ENCODE assay signal across 13 cellular contexts in genomic region chr14:67999290-67999689, GRCh38.
DNase-seq lines count a peak whose midpoint lies in the region; ATAC-seq and TF ChIP-seq lines count a peak whose summit lies in the region.
"Had no signal": no experiment of that assay in that cellular context is flagged by ENCODE, and none has a peak within 500 bp of the region (broad histone marks: within the 10 kb centered on the region; RNA-seq: fewer than 3 reads in every experiment).

No MANE protein-coding gene starts in this region.

- DNase-seq in H4 (ENCODE audit: low spot score) (peak; percentile 21), fibroblast of the aortic adventitia (ENCODE audit: low read depth) (peak; percentile 87), skeletal muscle cell (ENCODE audit: low read depth) (peak; percentile 28), DMS114 treated with DMSO at 0.1 percent for 48 hours (lab: John Stamatoyannopoulos, UW; ENCODE audit: unreplicated experiment) (no peak)
- DNase-seq in stimulated activated naive B cell treated with anti-CD40 and anti-IgM and Interleukin-4, amounts not matched to agents 10 μg/mL and 1 μg/mL and 100 μg/mL, for 72 hours: no peak
- DNase-seq in stimulated activated CD4-positive, alpha-beta T cell treated with anti-CD3 and anti-CD28 coated beads, Interleukin-2, amount 100 ng/mL, for 24 hours: no peak
- DNase-seq: midbrain; NCI-H1694 treated with DMSO at 0.1 percent for 48 hours; NCI-H69; stimulated activated naive CD8-positive, alpha-beta T cell treated with anti-CD3 and anti-CD28 coated beads, Interleukin-15, Interleukin-2, amounts not matched to agents 100 U/mL and 50 U/mL, for 24 hours had no signal

- H3K4me3 ChIP-seq in fibroblast of the aortic adventitia (ENCODE audit: low read depth, low read length) (no peak overlapping the region), skeletal muscle cell (ENCODE audit: low read depth, low read length) (no peak overlapping the region)
- H3K4me3 ChIP-seq: cardiac muscle cell had no signal

- no peaks in the 10 kb centered on the region for H3K27me3 Mint-ChIP-seq in stimulated activated naive B cell treated with anti-CD40 and anti-IgM and Interleukin-4, amounts not matched to agents 10 μg/mL and 1 μg/mL and 100 μg/mL, for 72 hours

- peaks cover 0 to 5% of the 10 kb centered on the region in 2 donors for H3K9me3 Mint-ChIP-seq in stimulated activated naive B cell treated with anti-CD40 and anti-IgM and Interleukin-4, amounts not matched to agents 10 μg/mL and 1 μg/mL and 100 μg/mL, for 72 hours

- peak; percentile 52 for ATAC-seq in SK-N-SH treated with all-trans-retinoic acid at 6 μM for 48 hours
- no peak for ATAC-seq in stimulated activated naive B cell treated with anti-CD40 and anti-IgM and Interleukin-4, amounts not matched to agents 10 μg/mL and 1 μg/mL and 100 μg/mL, for 72 hours (replicated peaks)
- no peak for ATAC-seq in HG03175 (IDR thresholded peaks at IDR 0.05; ENCODE audit: unreplicated experiment)
- ATAC-seq: stimulated activated naive CD8-positive, alpha-beta T cell treated with anti-CD3 and anti-CD28 coated beads, Interleukin-15, Interleukin-2, amounts not matched to agents 100 U/mL and 50 U/mL, for 24 hours had no signal

- peaks cover 5 to 18% of the 10 kb centered on the region in 2 donors for H3K4me1 Mint-ChIP-seq in stimulated activated naive B cell treated with anti-CD40 and anti-IgM and Interleukin-4, amounts not matched to agents 10 μg/mL and 1 μg/mL and 100 μg/mL, for 72 hours

- H3K27ac Mint-ChIP-seq in stimulated activated naive B cell treated with anti-CD40 and anti-IgM and Interleukin-4, amounts not matched to agents 10 μg/mL and 1 μg/mL and 100 μg/mL, for 72 hours: no peak overlapping the region

- H3K4me3 Mint-ChIP-seq in stimulated activated naive B cell treated with anti-CD40 and anti-IgM and Interleukin-4, amounts not matched to agents 10 μg/mL and 1 μg/mL and 100 μg/mL, for 72 hours: no peak overlapping the region

- no peak for TF ChIP-seq CTCF in fibroblast of the aortic adventitia (IDR thresholded peaks at IDR 0.05; ENCODE audit: insufficient read depth, low read length)

- H3K36me3 Mint-ChIP-seq in stimulated activated naive B cell treated with anti-CD40 and anti-IgM and Interleukin-4, amounts not matched to agents 10 μg/mL and 1 μg/mL and 100 μg/mL, for 72 hours: peaks cover 5% of the 10 kb centered on the region in 2 donors

TF ChIP-seq in SK-N-SH treated with all-trans-retinoic acid at 6 μM for 48 hours, 23 proteins besides CTCF, POLR2A, EP300 and RAD21:
- no peak for TF ChIP-seq CSRNP3 (CRISPR knock-in tag; IDR thresholded peaks at IDR 0.05)
- TF ChIP-seq BACH2 (CRISPR knock-in tag; IDR thresholded peaks at IDR 0.05; ENCODE audit: borderline replicate concordance): no peak
- no peak for TF ChIP-seq ARNTL (CRISPR knock-in tag; IDR thresholded peaks at IDR 0.05; ENCODE audit: borderline replicate concordance, low read depth)
- no peak for TF ChIP-seq PPARA (CRISPR knock-in tag; IDR thresholded peaks at IDR 0.05; ENCODE audit: borderline replicate concordance)
- TF ChIP-seq SNAI2 (CRISPR knock-in tag; IDR thresholded peaks at IDR 0.05): no peak
- TF ChIP-seq GLIS3 (CRISPR knock-in tag; IDR thresholded peaks at IDR 0.05): no peak
- TF ChIP-seq TOX (CRISPR knock-in tag; IDR thresholded peaks at IDR 0.05; ENCODE audit: borderline replicate concordance): no peak
- TF ChIP-seq, protein P1, sequence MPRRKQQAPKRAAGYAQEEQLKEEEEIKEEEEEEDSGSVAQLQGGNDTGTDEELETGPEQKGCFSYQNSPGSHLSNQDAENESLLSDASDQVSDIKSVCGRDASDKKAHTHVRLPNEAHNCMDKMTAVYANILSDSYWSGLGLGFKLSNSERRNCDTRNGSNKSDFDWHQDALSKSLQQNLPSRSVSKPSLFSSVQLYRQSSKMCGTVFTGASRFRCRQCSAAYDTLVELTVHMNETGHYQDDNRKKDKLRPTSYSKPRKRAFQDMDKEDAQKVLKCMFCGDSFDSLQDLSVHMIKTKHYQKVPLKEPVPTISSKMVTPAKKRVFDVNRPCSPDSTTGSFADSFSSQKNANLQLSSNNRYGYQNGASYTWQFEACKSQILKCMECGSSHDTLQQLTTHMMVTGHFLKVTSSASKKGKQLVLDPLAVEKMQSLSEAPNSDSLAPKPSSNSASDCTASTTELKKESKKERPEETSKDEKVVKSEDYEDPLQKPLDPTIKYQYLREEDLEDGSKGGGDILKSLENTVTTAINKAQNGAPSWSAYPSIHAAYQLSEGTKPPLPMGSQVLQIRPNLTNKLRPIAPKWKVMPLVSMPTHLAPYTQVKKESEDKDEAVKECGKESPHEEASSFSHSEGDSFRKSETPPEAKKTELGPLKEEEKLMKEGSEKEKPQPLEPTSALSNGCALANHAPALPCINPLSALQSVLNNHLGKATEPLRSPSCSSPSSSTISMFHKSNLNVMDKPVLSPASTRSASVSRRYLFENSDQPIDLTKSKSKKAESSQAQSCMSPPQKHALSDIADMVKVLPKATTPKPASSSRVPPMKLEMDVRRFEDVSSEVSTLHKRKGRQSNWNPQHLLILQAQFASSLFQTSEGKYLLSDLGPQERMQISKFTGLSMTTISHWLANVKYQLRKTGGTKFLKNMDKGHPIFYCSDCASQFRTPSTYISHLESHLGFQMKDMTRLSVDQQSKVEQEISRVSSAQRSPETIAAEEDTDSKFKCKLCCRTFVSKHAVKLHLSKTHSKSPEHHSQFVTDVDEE (CRISPR knock-in tag; IDR thresholded peaks at IDR 0.05): no peak
- TF ChIP-seq POU6F1 (CRISPR knock-in tag; IDR thresholded peaks at IDR 0.05; ENCODE audit: borderline replicate concordance, low read depth): no peak
- TF ChIP-seq ZNF565 (CRISPR knock-in tag; conservative IDR thresholded peaks at IDR 0.05; ENCODE audit: low read depth): no peak
- no peak for TF ChIP-seq ZNF8 (CRISPR knock-in tag; IDR thresholded peaks at IDR 0.05)
- TF ChIP-seq RARB (CRISPR knock-in tag; IDR thresholded peaks at IDR 0.05): no peak
- TF ChIP-seq ZFP3 (CRISPR knock-in tag; IDR thresholded peaks at IDR 0.05): no peak
- TF ChIP-seq ESRRG (CRISPR knock-in tag; IDR thresholded peaks at IDR 0.05): no peak
- TF ChIP-seq, protein P2, sequence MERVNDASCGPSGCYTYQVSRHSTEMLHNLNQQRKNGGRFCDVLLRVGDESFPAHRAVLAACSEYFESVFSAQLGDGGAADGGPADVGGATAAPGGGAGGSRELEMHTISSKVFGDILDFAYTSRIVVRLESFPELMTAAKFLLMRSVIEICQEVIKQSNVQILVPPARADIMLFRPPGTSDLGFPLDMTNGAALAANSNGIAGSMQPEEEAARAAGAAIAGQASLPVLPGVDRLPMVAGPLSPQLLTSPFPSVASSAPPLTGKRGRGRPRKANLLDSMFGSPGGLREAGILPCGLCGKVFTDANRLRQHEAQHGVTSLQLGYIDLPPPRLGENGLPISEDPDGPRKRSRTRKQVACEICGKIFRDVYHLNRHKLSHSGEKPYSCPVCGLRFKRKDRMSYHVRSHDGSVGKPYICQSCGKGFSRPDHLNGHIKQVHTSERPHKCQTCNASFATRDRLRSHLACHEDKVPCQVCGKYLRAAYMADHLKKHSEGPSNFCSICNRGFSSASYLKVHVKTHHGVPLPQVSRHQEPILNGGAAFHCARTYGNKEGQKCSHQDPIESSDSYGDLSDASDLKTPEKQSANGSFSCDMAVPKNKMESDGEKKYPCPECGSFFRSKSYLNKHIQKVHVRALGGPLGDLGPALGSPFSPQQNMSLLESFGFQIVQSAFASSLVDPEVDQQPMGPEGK (CRISPR knock-in tag; IDR thresholded peaks at IDR 0.05; ENCODE audit: borderline replicate concordance): no peak

Comparison
In these comparisons a context has a peak if more than half of its experiments do, and no peak if none do; other contexts are left out.
1. DNase-seq: peak in H4 (single experiment), fibroblast of the aortic adventitia (single experiment) and skeletal muscle cell (single experiment); none in stimulated activated naive B cell treated with anti-CD40 and anti-IgM and Interleukin-4, amounts not matched to agents 10 μg/mL and 1 μg/mL and 100 μg/mL, for 72 hours (single experiment), stimulated activated CD4-positive, alpha-beta T cell treated with anti-CD3 and anti-CD28 coated beads, Interleukin-2, amount 100 ng/mL, for 24 hours (0 of 2) and DMS114 treated with DMSO at 0.1 percent for 48 hours (single experiment).